In the genomic region with DNA sequence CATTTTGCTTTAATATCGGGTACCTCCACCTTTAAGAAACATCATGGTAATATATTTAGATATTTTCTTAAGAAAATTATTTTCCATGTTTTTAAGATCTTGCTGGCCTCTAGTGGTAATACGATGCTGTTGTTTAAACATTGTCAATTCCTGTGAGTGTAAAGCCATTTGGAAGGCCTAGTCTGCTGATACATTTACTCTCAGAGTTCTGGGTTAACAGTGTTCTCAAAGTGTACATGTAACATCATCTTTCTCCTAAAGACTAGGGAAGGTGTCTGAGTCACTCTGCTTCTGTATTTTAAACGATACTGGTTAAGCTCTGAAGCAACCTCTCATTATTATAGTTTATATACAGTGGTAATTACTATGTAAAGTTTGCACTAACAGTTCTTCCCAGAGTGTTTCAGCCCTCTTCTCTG, we compare ENCODE assay signal across 9 cellular contexts.
DNase-seq lines count a peak whose midpoint lies in the region; ATAC-seq and TF ChIP-seq lines count a peak whose summit lies in the region.
"Had no signal": no experiment of that assay in that cellular context is flagged by ENCODE, and none has a peak within 500 bp of the region (broad histone marks: within the 10 kb centered on the region; RNA-seq: fewer than 3 reads in every experiment).

No MANE protein-coding gene starts in this region.

- no peak for TF ChIP-seq EP300 in SK-N-SH (IDR thresholded peaks at IDR 0.05; ENCODE audit: borderline replicate concordance in 1 of 2, low read depth in 1 of 2, low read length in 1 of 2)
- no peak for TF ChIP-seq EP300 in tibial nerve (IDR thresholded peaks at IDR 0.05)

- H3K9me2 ChIP-seq in SK-N-SH: no peaks in the 10 kb centered on the region

- DNase-seq in Right ventricle myocardium superior (no peak), right atrium auricular region (ENCODE audit: low spot score) (no peak), SK-N-SH (peak; percentile 24), left ventricle myocardium inferior (no peak), tibial nerve (ENCODE audit: low spot score in 2 of 2) (no peak), omental fat pad (ENCODE audit: low spot score) (no peak)
- DNase-seq: DMS79 treated with DMSO at 0.1 percent for 48 hours had no signal

- TF ChIP-seq CTCF in right atrium auricular region (IDR thresholded peaks at IDR 0.05) (peak in 1 of 2 donors; percentile 53), SK-N-SH (IDR thresholded peaks at IDR 0.05) (peak; percentile 75), left ventricle myocardium inferior (IDR thresholded peaks at IDR 0.05; ENCODE audit: borderline replicate concordance) (peak; percentile 65), tibial nerve (IDR thresholded peaks at IDR 0.05) (peak in 4 of 5 experiments; percentile 4 to 28 (median 20)), omental fat pad (IDR thresholded peaks at IDR 0.05) (no peak)

- H3K36me3 ChIP-seq in right atrium auricular region (peaks cover 21% of the 10 kb centered on the region), SK-N-SH (replicated peaks in 1 of 2; ENCODE audit: control insufficient read depth in 1 of 2, insufficient read depth in 2 of 2, low read length in 1 of 2) (peaks cover 11% of the 10 kb centered on the region in 2 experiments), left ventricle myocardium inferior (peaks cover 15% of the 10 kb centered on the region), tibial nerve (peaks cover 0 to 6% (median 0%) of the 10 kb centered on the region in 3 donors)

- H3K4me1 ChIP-seq in right atrium auricular region: peaks cover 0 to 25% of the 10 kb centered on the region in 2 donors
- H3K4me1 ChIP-seq in SK-N-SH (ENCODE audit: control insufficient read depth in 1 of 2, insufficient read depth in 2 of 2, low read depth in 1 of 2, low read length in 1 of 2): peaks cover 0 to 4% of the 10 kb centered on the region in 2 experiments; a peak in 1 of 4 replicates
- H3K4me1 ChIP-seq in left ventricle myocardium inferior: peaks cover 62% of the 10 kb centered on the region
- peaks cover 0 to 53% (median 0%) of the 10 kb centered on the region in 4 donors for H3K4me1 ChIP-seq in tibial nerve

- H3K9me3 ChIP-seq in right atrium auricular region (no peaks in the 10 kb centered on the region), SK-N-SH (no peaks in the 10 kb centered on the region), left ventricle myocardium inferior (replicated peaks) (peaks cover 2% of the 10 kb centered on the region), tibial nerve (no peaks in the 10 kb centered on the region)

- no peaks in the 10 kb centered on the region for H3F3A ChIP-seq in SK-N-SH (replicated peaks; ENCODE audit: insufficient read depth)

- peak; percentile 64 for TF ChIP-seq RAD21 in SK-N-SH (IDR thresholded peaks at IDR 0.05; ENCODE audit: low read length)

- ATAC-seq in Right ventricle myocardium superior (ENCODE audit: poor library complexity) (peak; percentile 33), GM18517 (IDR thresholded peaks at IDR 0.05; ENCODE audit: unreplicated experiment) (no peak), omental fat pad (ENCODE audit: low FRiP score) (no peak), GM21360 (IDR thresholded peaks at IDR 0.05; ENCODE audit: unreplicated experiment) (no peak)

- H4K20me1 ChIP-seq in SK-N-SH (ENCODE audit: insufficient read depth): no peaks in the 10 kb centered on the region

- 68% methylated on average over 3 of the region's 3 CpGs for WGBS in SK-N-SH (ENCODE audit: low lambda C conversion rate)
- 16 to 28% methylated on average over 3 of the region's 3 CpGs for WGBS in tibial nerve, 2 donors

- H3K27me3 ChIP-seq in right atrium auricular region (no peaks in the 10 kb centered on the region), SK-N-SH (ENCODE audit: insufficient read depth) (no peaks in the 10 kb centered on the region), left ventricle myocardium inferior (ENCODE audit: low read depth) (no peaks in the 10 kb centered on the region), tibial nerve (no peaks in the 10 kb centered on the region)

- no peak overlapping the region for H3K27ac ChIP-seq in right atrium auricular region
- H3K27ac ChIP-seq in SK-N-SH (ENCODE audit: low read depth in 2 of 2, low read length in 1 of 2): peak overlapping the region in 1 of 2 experiments; percentile 7; a peak in 1 of 4 replicates
- H3K27ac ChIP-seq in left ventricle myocardium inferior (replicated peaks): no peak overlapping the region
- H3K27ac ChIP-seq in tibial nerve: no peak overlapping the region

- no peak overlapping the region for H3K4me2 ChIP-seq in SK-N-SH

- peaks cover under 1% of the 10 kb centered on the region for H3K79me2 ChIP-seq in SK-N-SH (ENCODE audit: insufficient read depth)

- CTCF ChIA-PET in SK-N-SH (lab: Yijun Ruan, JAX): interaction anchor here (0.6 to 2.8 kb wide), 7 partner anchors 10 to 337 kb away, joined by 3 to 14 read pairs (median 4); no protein-coding TSS in a partner anchor

- no peak overlapping the region for H3K9ac ChIP-seq in SK-N-SH

- no peak overlapping the region for H3K4me3 ChIP-seq in right atrium auricular region
- no peak overlapping the region for H3K4me3 ChIP-seq in SK-N-SH (ENCODE audit: low read depth in 2 of 2, low read length in 1 of 2)
- no peak overlapping the region for H3K4me3 ChIP-seq in left ventricle myocardium inferior
- no peak overlapping the region for H3K4me3 ChIP-seq in tibial nerve

- intact Hi-C loops in Right ventricle myocardium superior (cut with DNase I) (loop anchor here (10.0 kb wide), 1 partner anchor 248 kb away; no protein-coding TSS in a partner anchor), left ventricle myocardium inferior (cut with micrococcal nuclease) (loop anchor here (5.0 kb wide), 1 partner anchor 251 kb away; no protein-coding TSS in a partner anchor)

- no peak overlapping the region for H2AFZ ChIP-seq in SK-N-SH (ENCODE audit: low read depth)

- TF ChIP-seq POLR2A in tibial nerve (IDR thresholded peaks at IDR 0.05): no peak

- POLR2A ChIA-PET in SK-N-SH (lab: Yijun Ruan, JAX): no interaction called here

TF ChIP-seq in SK-N-SH, 30 proteins besides CTCF, POLR2A, EP300 and RAD21:
- TF ChIP-seq SMC3 (IDR thresholded peaks at IDR 0.05; ENCODE audit: low read depth, low read length): peak; percentile 30
- TF ChIP-seq POLR2AphosphoS5 (IDR thresholded peaks at IDR 0.05; ENCODE audit: low read depth, low read length): no peak

Comparison
In these comparisons a context has a peak if more than half of its experiments do, and no peak if none do; other contexts are left out.
1. CTCF ChIP-seq: peak in SK-N-SH (single experiment), left ventricle myocardium inferior (single experiment) and tibial nerve (4 of 5); none in omental fat pad (0 of 3).